ENCODE assay signal across 8 cellular contexts in the genomic region with DNA sequence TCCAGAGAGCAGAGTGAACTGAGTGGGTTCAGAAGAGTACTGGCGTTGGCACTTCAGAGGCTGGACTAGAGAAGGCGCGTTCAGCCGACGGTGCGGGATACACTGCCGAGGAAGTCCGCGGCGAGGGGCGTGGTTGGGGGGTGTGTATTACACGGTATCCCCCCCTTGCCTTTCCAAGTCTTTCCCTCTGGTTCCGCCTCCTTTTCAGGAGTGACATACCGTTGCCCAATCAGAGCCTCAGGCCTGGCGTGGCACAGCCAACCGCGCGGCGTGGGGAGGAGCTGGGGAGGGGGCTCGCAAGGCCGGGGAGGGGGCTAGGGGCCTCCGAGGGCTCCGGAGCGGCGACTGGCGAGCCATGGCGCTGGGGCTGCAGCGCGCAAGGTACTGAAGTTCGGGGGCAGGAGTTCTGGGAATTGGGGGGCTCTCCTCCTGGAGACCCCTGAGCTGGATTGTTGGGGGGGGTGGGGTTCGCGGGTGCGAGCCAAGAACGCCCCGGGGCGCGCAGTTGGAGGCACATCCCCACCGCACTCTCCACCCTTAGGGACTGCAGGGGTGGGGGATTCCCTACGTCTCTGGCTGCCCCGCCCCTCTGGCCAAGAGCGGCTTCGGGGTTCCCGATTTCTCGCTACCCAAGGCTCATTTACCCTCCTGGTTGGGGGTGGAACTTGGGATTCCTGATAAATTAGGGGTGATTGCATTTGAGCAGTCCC. TPM values are rescaled to one million over a fixed set of nuclear protein-coding genes. Genes with fewer than 3 reads are reported as not detected.
A peak's percentile ranks its signal among the peaks of the same experiment; 100 is the strongest.
DNase-seq lines count a peak whose midpoint lies in the region; ATAC-seq and TF ChIP-seq lines count a peak whose summit lies in the region.

HIF3A (plus strand) TSS at position 321 of the 710 bp plus-strand sequence; CDS start at position 356, 35 bp downstream.

- H3K9me3 ChIP-seq in iPS-18c (ENCODE audit: control insufficient read depth, insufficient read depth, low read length) = peaks cover 2% of the 10 kb centered on the region

- no peak for TF ChIP-seq CTCF in GM20000 (IDR thresholded peaks at IDR 0.05; ENCODE audit: extremely low read depth, missing control alignments)

- ATAC-seq in sciatic nerve = peak; percentile 1
- ATAC-seq in GM18867 (IDR thresholded peaks at IDR 0.05; ENCODE audit: unreplicated experiment) = no peak
- no peak for ATAC-seq in GM19023 (IDR thresholded peaks at IDR 0.05; ENCODE audit: unreplicated experiment)
- no peak for ATAC-seq in GM18868 (IDR thresholded peaks at IDR 0.05; ENCODE audit: unreplicated experiment)

- intact Hi-C loops in sciatic nerve (cut with DNase I) = no loop called here

- DNase-seq in HCEC 1CT (peak; percentile 31), astrocyte of the hippocampus (ENCODE audit: low read depth, low spot score) (peak; percentile 84), sciatic nerve (ENCODE audit: low spot score) (peak; percentile 73), GM20000 (ENCODE audit: low spot score) (no peak)

- peak within 1 kb of the TSS; percentile 73 for H3K4me3 ChIP-seq in iPS-18c (ENCODE audit: insufficient read depth, low read depth, low read length)

RNA-seq across cellular contexts. Expression of gene HIF3A, which starts in this region (rescaled TPM):
- total RNA-seq in sciatic nerve = 55.0 TPM
